1 cellular context compared by ENCODE assay signal in genomic region chr1:183633676-183634343, GRCh38.
TF ChIP-seq lines count a peak whose summit lies in the region.

No MANE protein-coding gene starts in this region.

TF ChIP-seq in K562, 482 proteins besides CTCF, POLR2A, EP300 and RAD21 (continued from another document and continues in another):
- TF ChIP-seq NBN (IDR thresholded peaks at IDR 0.05; ENCODE audit: low read depth) (peak; percentile 30; the same call in 1 of the 2 replicates), DPF2 (IDR thresholded peaks at IDR 0.05) (peak; percentile 56), GATA2 (CRISPR knock-in tag; IDR thresholded peaks at IDR 0.05) (peak; percentile 41; the same call in 1 of the 2 replicates), ZNF766 (CRISPR knock-in tag; conservative IDR thresholded peaks at IDR 0.05) (0 out of 2 replicates have a peak, but pooled peaks have one; percentile 58), SRF (CRISPR knock-in tag; IDR thresholded peaks at IDR 0.05) (peak; percentile 91 to 100), MNT (conservative IDR thresholded peaks at IDR 0.05) (peak in 1 of 2 experiments; percentile 22; a peak in 1 of 4 replicates), ZNF639 (CRISPR knock-in tag; conservative IDR thresholded peaks at IDR 0.05 in 1 of 2, IDR thresholded peaks at IDR 0.05 in 1 of 2) (0 out of 4 replicates have a peak, but pooled peaks of 1 of the 2 experiments have one; percentile 39), FOXK2 (conservative IDR thresholded peaks at IDR 0.05 in 1 of 2, IDR thresholded peaks at IDR 0.05 in 1 of 2; ENCODE audit: low read depth in 2 of 2) (no peak), ARID1B (IDR thresholded peaks at IDR 0.05) (0 out of 2 replicates have a peak, but pooled peaks have one; percentile 35), CTCFL (IDR thresholded peaks at IDR 0.05; ENCODE audit: borderline replicate concordance, insufficient read depth, low read depth, low read length, poor library complexity, severe bottlenecking) (peak; percentile 58), ARID3A (IDR thresholded peaks at IDR 0.05; ENCODE audit: borderline replicate concordance, low read depth, low read length) (0 out of 2 replicates have a peak, but pooled peaks have one; percentile 60), BCOR (IDR thresholded peaks at IDR 0.05) (no peak), ZFP36 (IDR thresholded peaks at IDR 0.05; ENCODE audit: low read depth, low read length, partially characterized antibody) (peak; percentile 56), RFX7 (CRISPR knock-in tag; IDR thresholded peaks at IDR 0.05) (no peak), KDM1A (IDR thresholded peaks at IDR 0.05) (peak in 1 of 2 experiments; percentile 35; a peak in 1 of 4 replicates), ZNF644 (tag; IDR thresholded peaks at IDR 0.05; ENCODE audit: low read depth) (peak; percentile 59), ESRRA (IDR thresholded peaks at IDR 0.05; ENCODE audit: borderline replicate concordance, low read depth) (peak; percentile 60; the same call in 1 of the 2 replicates), JUND (IDR thresholded peaks at IDR 0.05; ENCODE audit: borderline replicate concordance, low read depth, low read length) (0 out of 2 replicates have a peak, but pooled peaks have one; percentile 26), JUND (tag; IDR thresholded peaks at IDR 0.05; ENCODE audit: borderline replicate concordance, low read depth, low read length) (no peak; the same call in 2 of the 3 replicates), ZNF277 (CRISPR knock-in tag; IDR thresholded peaks at IDR 0.05; ENCODE audit: borderline replicate concordance) (no peak), ILF3 (IDR thresholded peaks at IDR 0.05; ENCODE audit: borderline replicate concordance) (0 out of 2 replicates have a peak, but pooled peaks have one; percentile 33), AFF1 (IDR thresholded peaks at IDR 0.05; ENCODE audit: low read depth in 1 of 2, partially characterized antibody in 2 of 2) (peak in 1 of 2 experiments; percentile 56), ZBTB11 (CRISPR knock-in tag; IDR thresholded peaks at IDR 0.05) (peak in 1 of 3 experiments; percentile 65; a peak in 1 of 6 replicates), NFATC3 (IDR thresholded peaks at IDR 0.05) (0 out of 2 replicates have a peak, but pooled peaks have one; percentile 37), GABPA (tag; conservative IDR thresholded peaks at IDR 0.05; ENCODE audit: low read depth) (no peak), EP400 (IDR thresholded peaks at IDR 0.05) (0 out of 2 replicates have a peak, but pooled peaks have one; percentile 20), MTA3 (IDR thresholded peaks at IDR 0.05; ENCODE audit: borderline replicate concordance) (peak; percentile 36; the same call in 1 of the 2 replicates), RCOR1 (IDR thresholded peaks at IDR 0.05; ENCODE audit: borderline replicate concordance in 1 of 2, low read depth in 2 of 2, low read length in 2 of 2) (0 out of 4 replicates have a peak, but pooled peaks of 1 of the 2 experiments have one; percentile 4), MTA1 (IDR thresholded peaks at IDR 0.05; ENCODE audit: borderline replicate concordance) (0 out of 2 replicates have a peak, but pooled peaks have one; percentile 73), POLR2H (tag; IDR thresholded peaks at IDR 0.05; ENCODE audit: low read depth) (peak; percentile 71), PRPF4 (IDR thresholded peaks at IDR 0.05; ENCODE audit: insufficient read depth, low read depth, low read length, poor library complexity, severe bottlenecking) (no peak), ELF1 (tag; IDR thresholded peaks at IDR 0.05) (peak; percentile 15; the same call in 1 of the 2 replicates), BRD9 (IDR thresholded peaks at IDR 0.05; ENCODE audit: low read depth, partially characterized antibody) (peak; percentile 55), CREB3L1 (IDR thresholded peaks at IDR 0.05; ENCODE audit: borderline replicate concordance, low read depth) (no peak), SMARCA4 (IDR thresholded peaks at IDR 0.05) (peak; percentile 45; the same call in 1 of the 2 replicates), ZNF717 (CRISPR knock-in tag; IDR thresholded peaks at IDR 0.05) (no peak), MYC (IDR thresholded peaks at IDR 0.05; ENCODE audit: low read depth, low read length) (0 out of 2 replicates have a peak, but pooled peaks have one; percentile 20), MYC (CRISPR knock-in tag; IDR thresholded peaks at IDR 0.05; ENCODE audit: borderline replicate concordance, low read depth) (no peak), MLLT1 (IDR thresholded peaks at IDR 0.05) (peak in 1 of 2 experiments; percentile 34; a peak in 1 of 4 replicates), SPI1 (IDR thresholded peaks at IDR 0.05; ENCODE audit: borderline replicate concordance, low read depth, low read length) (no peak)
